1 cellular context compared by ENCODE assay signal in the genomic region with DNA sequence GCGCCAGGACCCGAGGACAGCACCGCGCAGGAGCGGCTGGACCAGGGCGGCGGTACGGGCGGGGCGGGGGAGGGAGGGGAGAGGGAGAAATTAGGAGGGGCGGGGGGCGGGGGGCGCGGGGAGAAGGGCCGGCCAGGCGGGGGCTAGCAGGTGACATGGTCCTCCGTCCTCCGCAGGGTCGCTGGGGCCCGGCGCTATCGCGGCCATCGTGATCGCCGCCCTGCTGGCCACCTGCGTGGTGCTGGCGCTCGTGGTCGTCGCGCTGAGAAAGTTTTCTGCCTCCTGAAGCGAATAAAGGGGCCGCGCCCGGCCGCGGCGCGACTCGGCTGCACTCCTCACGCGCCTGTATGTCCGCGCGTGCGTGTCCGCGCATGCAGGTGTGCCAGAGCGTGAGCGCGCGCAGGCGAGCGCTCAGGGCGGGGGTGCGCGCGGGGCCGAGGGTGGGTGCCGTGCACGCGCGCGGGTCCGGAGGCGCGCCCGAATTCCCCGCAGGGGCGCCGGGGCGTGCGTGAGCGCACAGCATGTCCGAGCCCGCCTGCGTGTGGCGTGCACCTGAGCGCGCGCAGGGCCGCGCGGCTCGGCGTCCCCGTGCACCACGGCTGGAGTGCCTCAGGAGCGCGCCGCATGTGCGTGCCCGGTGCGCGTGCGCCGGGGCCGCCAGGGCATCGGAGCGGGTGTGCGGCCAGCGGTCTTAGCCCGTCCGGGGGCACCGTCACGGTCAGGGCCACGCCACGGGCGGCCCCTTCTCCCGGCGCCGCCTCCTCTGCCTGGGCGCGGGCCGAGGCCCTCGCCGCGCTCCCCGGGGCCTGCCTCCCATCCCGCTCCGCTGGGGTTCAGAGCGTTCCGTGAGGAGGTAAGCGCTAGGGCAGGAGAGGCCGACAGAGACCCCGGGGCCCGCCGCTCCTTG.
TF ChIP-seq lines count a peak whose summit lies in the region.

No MANE protein-coding gene starts in this region.

TF ChIP-seq in HepG2, 621 proteins besides CTCF, POLR2A, EP300 and RAD21 (continued from another document and continues in another):
- TF ChIP-seq, protein P1, sequence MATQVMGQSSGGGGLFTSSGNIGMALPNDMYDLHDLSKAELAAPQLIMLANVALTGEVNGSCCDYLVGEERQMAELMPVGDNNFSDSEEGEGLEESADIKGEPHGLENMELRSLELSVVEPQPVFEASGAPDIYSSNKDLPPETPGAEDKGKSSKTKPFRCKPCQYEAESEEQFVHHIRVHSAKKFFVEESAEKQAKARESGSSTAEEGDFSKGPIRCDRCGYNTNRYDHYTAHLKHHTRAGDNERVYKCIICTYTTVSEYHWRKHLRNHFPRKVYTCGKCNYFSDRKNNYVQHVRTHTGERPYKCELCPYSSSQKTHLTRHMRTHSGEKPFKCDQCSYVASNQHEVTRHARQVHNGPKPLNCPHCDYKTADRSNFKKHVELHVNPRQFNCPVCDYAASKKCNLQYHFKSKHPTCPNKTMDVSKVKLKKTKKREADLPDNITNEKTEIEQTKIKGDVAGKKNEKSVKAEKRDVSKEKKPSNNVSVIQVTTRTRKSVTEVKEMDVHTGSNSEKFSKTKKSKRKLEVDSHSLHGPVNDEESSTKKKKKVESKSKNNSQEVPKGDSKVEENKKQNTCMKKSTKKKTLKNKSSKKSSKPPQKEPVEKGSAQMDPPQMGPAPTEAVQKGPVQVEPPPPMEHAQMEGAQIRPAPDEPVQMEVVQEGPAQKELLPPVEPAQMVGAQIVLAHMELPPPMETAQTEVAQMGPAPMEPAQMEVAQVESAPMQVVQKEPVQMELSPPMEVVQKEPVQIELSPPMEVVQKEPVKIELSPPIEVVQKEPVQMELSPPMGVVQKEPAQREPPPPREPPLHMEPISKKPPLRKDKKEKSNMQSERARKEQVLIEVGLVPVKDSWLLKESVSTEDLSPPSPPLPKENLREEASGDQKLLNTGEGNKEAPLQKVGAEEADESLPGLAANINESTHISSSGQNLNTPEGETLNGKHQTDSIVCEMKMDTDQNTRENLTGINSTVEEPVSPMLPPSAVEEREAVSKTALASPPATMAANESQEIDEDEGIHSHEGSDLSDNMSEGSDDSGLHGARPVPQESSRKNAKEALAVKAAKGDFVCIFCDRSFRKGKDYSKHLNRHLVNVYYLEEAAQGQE (IDR thresholded peaks at IDR 0.05; ENCODE audit: borderline replicate concordance in 1 of 2, low read depth in 1 of 2, low read length in 2 of 2), result no peak
- TF ChIP-seq DNMT3B (CRISPR knock-in tag; conservative IDR thresholded peaks at IDR 0.05) (no peak), ZC3H13 (CRISPR knock-in tag; IDR thresholded peaks at IDR 0.05) (no peak; the same call in 1 of the 2 replicates), ZNF816 (CRISPR knock-in tag; IDR thresholded peaks at IDR 0.05; ENCODE audit: borderline replicate concordance) (no peak), ZNF329 (CRISPR knock-in tag; IDR thresholded peaks at IDR 0.05; ENCODE audit: low read depth) (0 out of 2 replicates have a peak, but pooled peaks have one; percentile 46), ZNF232 (CRISPR knock-in tag; IDR thresholded peaks at IDR 0.05; ENCODE audit: borderline replicate concordance) (no peak), CSRNP2 (CRISPR knock-in tag; conservative IDR thresholded peaks at IDR 0.05; ENCODE audit: low read depth) (no peak), SUZ12 (IDR thresholded peaks at IDR 0.05; ENCODE audit: low read depth, low read length) (no peak), ZNF775 (CRISPR knock-in tag; IDR thresholded peaks at IDR 0.05; ENCODE audit: borderline replicate concordance) (no peak), ZNF83 (CRISPR knock-in tag; IDR thresholded peaks at IDR 0.05; ENCODE audit: borderline replicate concordance) (no peak), FLYWCH1 (CRISPR knock-in tag; IDR thresholded peaks at IDR 0.05) (0 out of 2 replicates have a peak, but pooled peaks have one; percentile 24), ZNF710 (CRISPR knock-in tag; IDR thresholded peaks at IDR 0.05; ENCODE audit: borderline replicate concordance) (no peak), ZNF333 (CRISPR knock-in tag; IDR thresholded peaks at IDR 0.05; ENCODE audit: borderline replicate concordance) (no peak; the same call in 1 of the 2 replicates), ZNF138 (CRISPR knock-in tag; IDR thresholded peaks at IDR 0.05; ENCODE audit: low read depth) (peak; percentile 68), NCOA5 (CRISPR knock-in tag; IDR thresholded peaks at IDR 0.05) (no peak), CBX5 (CRISPR knock-in tag; IDR thresholded peaks at IDR 0.05; ENCODE audit: borderline replicate concordance) (no peak), ZNF260 (CRISPR knock-in tag; IDR thresholded peaks at IDR 0.05; ENCODE audit: borderline replicate concordance, low read depth) (no peak), MYPOP (CRISPR knock-in tag; IDR thresholded peaks at IDR 0.05) (peak; percentile 64; the same call in 1 of the 2 replicates), ZNF609 (CRISPR knock-in tag; IDR thresholded peaks at IDR 0.05; ENCODE audit: borderline replicate concordance) (no peak), ZNF275 (CRISPR knock-in tag; IDR thresholded peaks at IDR 0.05; ENCODE audit: borderline replicate concordance) (no peak), ZNF431 (CRISPR knock-in tag; IDR thresholded peaks at IDR 0.05; ENCODE audit: borderline replicate concordance, low read depth) (0 out of 2 replicates have a peak, but pooled peaks have one; percentile 58), LBX2 (CRISPR knock-in tag; IDR thresholded peaks at IDR 0.05; ENCODE audit: borderline replicate concordance) (0 out of 2 replicates have a peak, but pooled peaks have one; percentile 11), ATF3 (CRISPR knock-in tag; IDR thresholded peaks at IDR 0.05) (peak; percentile 8; the same call in 1 of the 2 replicates), BRD4 (CRISPR knock-in tag; IDR thresholded peaks at IDR 0.05) (peak; percentile 20; the same call in 1 of the 2 replicates), MAF1 (CRISPR knock-in tag; IDR thresholded peaks at IDR 0.05; ENCODE audit: borderline replicate concordance) (0 out of 2 replicates have a peak, but pooled peaks have one; percentile 1), ZNF33A (CRISPR knock-in tag; IDR thresholded peaks at IDR 0.05; ENCODE audit: borderline replicate concordance) (no peak), MEIS2 (CRISPR knock-in tag; IDR thresholded peaks at IDR 0.05) (no peak), PRMT3 (CRISPR knock-in tag; IDR thresholded peaks at IDR 0.05; ENCODE audit: borderline replicate concordance, low read depth) (no peak), HNRNPK (IDR thresholded peaks at IDR 0.05; ENCODE audit: low read depth, low read length, poor library complexity, severe bottlenecking) (peak; percentile 97), NR1H2 (CRISPR knock-in tag; IDR thresholded peaks at IDR 0.05; ENCODE audit: borderline replicate concordance, low read depth) (no peak)
- TF ChIP-seq, protein P2, sequence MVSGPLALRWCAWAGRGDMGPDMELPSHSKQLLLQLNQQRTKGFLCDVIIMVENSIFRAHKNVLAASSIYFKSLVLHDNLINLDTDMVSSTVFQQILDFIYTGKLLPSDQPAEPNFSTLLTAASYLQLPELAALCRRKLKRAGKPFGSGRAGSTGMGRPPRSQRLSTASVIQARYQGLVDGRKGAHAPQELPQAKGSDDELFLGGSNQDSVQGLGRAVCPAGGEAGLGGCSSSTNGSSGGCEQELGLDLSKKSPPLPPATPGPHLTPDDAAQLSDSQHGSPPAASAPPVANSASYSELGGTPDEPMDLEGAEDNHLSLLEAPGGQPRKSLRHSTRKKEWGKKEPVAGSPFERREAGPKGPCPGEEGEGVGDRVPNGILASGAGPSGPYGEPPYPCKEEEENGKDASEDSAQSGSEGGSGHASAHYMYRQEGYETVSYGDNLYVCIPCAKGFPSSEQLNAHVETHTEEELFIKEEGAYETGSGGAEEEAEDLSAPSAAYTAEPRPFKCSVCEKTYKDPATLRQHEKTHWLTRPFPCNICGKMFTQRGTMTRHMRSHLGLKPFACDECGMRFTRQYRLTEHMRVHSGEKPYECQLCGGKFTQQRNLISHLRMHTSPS (CRISPR knock-in tag; IDR thresholded peaks at IDR 0.05; ENCODE audit: low read depth), result no peak; the same call in 1 of the 2 replicates
- TF ChIP-seq, protein P3, sequence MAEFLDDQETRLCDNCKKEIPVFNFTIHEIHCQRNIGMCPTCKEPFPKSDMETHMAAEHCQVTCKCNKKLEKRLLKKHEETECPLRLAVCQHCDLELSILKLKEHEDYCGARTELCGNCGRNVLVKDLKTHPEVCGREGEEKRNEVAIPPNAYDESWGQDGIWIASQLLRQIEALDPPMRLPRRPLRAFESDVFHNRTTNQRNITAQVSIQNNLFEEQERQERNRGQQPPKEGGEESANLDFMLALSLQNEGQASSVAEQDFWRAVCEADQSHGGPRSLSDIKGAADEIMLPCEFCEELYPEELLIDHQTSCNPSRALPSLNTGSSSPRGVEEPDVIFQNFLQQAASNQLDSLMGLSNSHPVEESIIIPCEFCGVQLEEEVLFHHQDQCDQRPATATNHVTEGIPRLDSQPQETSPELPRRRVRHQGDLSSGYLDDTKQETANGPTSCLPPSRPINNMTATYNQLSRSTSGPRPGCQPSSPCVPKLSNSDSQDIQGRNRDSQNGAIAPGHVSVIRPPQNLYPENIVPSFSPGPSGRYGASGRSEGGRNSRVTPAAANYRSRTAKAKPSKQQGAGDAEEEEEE (CRISPR knock-in tag; IDR thresholded peaks at IDR 0.05; ENCODE audit: borderline replicate concordance), result no peak
